ENCODE assay signal across 26 cellular contexts in genomic region chr1:169873582-169874200, GRCh38. TPM values are rescaled to one million over a fixed set of nuclear protein-coding genes. Genes with fewer than 3 reads are reported as not detected.
A peak's percentile ranks its signal among the peaks of the same experiment; 100 is the strongest.
DNase-seq lines count a peak whose midpoint lies in the region; ATAC-seq, FAIRE-seq and TF ChIP-seq lines count a peak whose summit lies in the region.
"Had no signal": no experiment of that assay in that cellular context is flagged by ENCODE, and none has a peak within 500 bp of the region (broad histone marks: within the 10 kb centered on the region; RNA-seq: fewer than 3 reads in every experiment).

No MANE protein-coding gene starts in this region.

- H4K20me1 ChIP-seq in PC-3 (ENCODE audit: low read length) (no peaks in the 10 kb centered on the region), keratinocyte (ENCODE audit: control insufficient read depth, extremely low read depth, insufficient read depth, low read length) (no peaks in the 10 kb centered on the region)

- H3K9ac ChIP-seq in PC-3 (ENCODE audit: low read length) (peak overlapping the region; percentile 11; the same call in 1 of the 2 replicates), keratinocyte (ENCODE audit: control insufficient read depth, extremely low read depth, insufficient read depth, low read length) (no peak overlapping the region), mesendoderm (ENCODE audit: low read length) (no peak overlapping the region)
- H3K9ac ChIP-seq: KMS-11, parathyroid adenoma had no signal

- intact Hi-C loops in PC-3 (cut with micrococcal nuclease) = no loop called here

- no peak overlapping the region for H2BK15ac ChIP-seq in mesendoderm (replicated peaks; ENCODE audit: low read depth)

- H3K9me3 ChIP-seq in PC-3 (ENCODE audit: low read length) = no peaks in the 10 kb centered on the region
- no peaks in the 10 kb centered on the region for H3K9me3 ChIP-seq in keratinocyte (ENCODE audit: control insufficient read depth, low read depth, low read length)
- H3K9me3 ChIP-seq: body of pancreas, esophagus squamous epithelium, suprapubic skin had no signal

- H2BK5ac ChIP-seq in mesendoderm (ENCODE audit: low read length) = no peak overlapping the region

- H2AFZ ChIP-seq in PC-3 (ENCODE audit: low read length) = no peak overlapping the region
- H2AFZ ChIP-seq in keratinocyte (ENCODE audit: control insufficient read depth, low read length) = no peak overlapping the region
- H2AFZ ChIP-seq: parathyroid adenoma had no signal

- peaks cover 16% of the 10 kb centered on the region for H3K36me3 ChIP-seq in PC-3 (ENCODE audit: low read depth, low read length)
- H3K36me3 ChIP-seq in keratinocyte (ENCODE audit: control insufficient read depth in 2 of 2, extremely low read depth in 1 of 2, insufficient read depth in 2 of 2, low read length in 2 of 2) = peaks cover 17 to 22% of the 10 kb centered on the region in 2 experiments
- H3K36me3 ChIP-seq in mesendoderm (ENCODE audit: control insufficient read depth, insufficient read depth, low read length) = peaks cover 5% of the 10 kb centered on the region

- dilution Hi-C loops in keratinocyte (cut with MboI; ENCODE audit: extremely low pct_ligation_motif_present, low sequenced_read_pairs) = no loop called here

- FAIRE-seq in keratinocyte (lab: Jason Lieb, UNC) = no peak
- FAIRE-seq: urothelium cell line had no signal

- no peaks in the 10 kb centered on the region for H3K9me1 ChIP-seq in keratinocyte (ENCODE audit: control insufficient read depth, extremely low read depth, insufficient read depth, low read length)

- H3K56ac ChIP-seq in mesendoderm (ENCODE audit: low read length) = no peak overlapping the region

- no peaks in the 10 kb centered on the region for H3K79me1 ChIP-seq in mesendoderm (ENCODE audit: low read length)

- CTCF ChIA-PET in PC-3 (lab: Charles Lee) = no interaction called here

- H3K4me3 ChIP-seq in PC-3 (ENCODE audit: low read length) (peak overlapping the region; percentile 2; the same call in 1 of the 2 replicates), keratinocyte (ENCODE audit: control insufficient read depth in 2 of 3, extremely low read depth in 1 of 3, insufficient read depth in 2 of 3, low read depth in 1 of 3, low read length in 3 of 3) (no peak overlapping the region), mesendoderm (ENCODE audit: low read length) (no peak overlapping the region)
- H3K4me3 ChIP-seq: body of pancreas, esophagus squamous epithelium, suprapubic skin had no signal

- H3K79me2 ChIP-seq in PC-3 (ENCODE audit: low read length) (no peaks in the 10 kb centered on the region), keratinocyte (ENCODE audit: control insufficient read depth, insufficient read depth, low read length) (no peaks in the 10 kb centered on the region), mesendoderm (ENCODE audit: control insufficient read depth, insufficient read depth, low read length) (no peaks in the 10 kb centered on the region)

- no peaks in the 10 kb centered on the region for H3K9me2 ChIP-seq in PC-3 (replicated peaks; ENCODE audit: low read length)

- POLR2A ChIA-PET in PC-3 (lab: Charles Lee; ENCODE audit: unreplicated experiment) = no interaction called here

- BruUV-seq in PC-3 (replicated peaks; lab: Mats Ljungman, UMichigan) = no TSS peak

- H3F3A ChIP-seq in PC-3 (ENCODE audit: low read length, unreplicated experiment) = no peaks in the 10 kb centered on the region

- no peak overlapping the region for H3K4ac ChIP-seq in mesendoderm (ENCODE audit: low read depth, low read length)

- H3K4me3 Mint-ChIP-seq in immature natural killer cell = no peak overlapping the region
- H3K4me3 Mint-ChIP-seq: activated naive CD8-positive, alpha-beta T cell treated with anti-CD3 and anti-CD28 coated beads, Interleukin-2, amount 50 U/mL, for 24 hours; H9; mesothelial cell of epicardium; natural killer cell treated with Interleukin-12 subunit alpha and Interleukin-12 subunit beta and Interleukin-15 and Interleukin-18, amount 100 ng/mL, for 72 hours had no signal

- H3K27me3 ChIP-seq in PC-3 (ENCODE audit: low read length) (no peaks in the 10 kb centered on the region), keratinocyte (ENCODE audit: control insufficient read depth, extremely low read depth, insufficient read depth, low read length) (no peaks in the 10 kb centered on the region), mesendoderm (ENCODE audit: insufficient read depth, low read length, poor library complexity) (no peaks in the 10 kb centered on the region)
- H3K27me3 ChIP-seq: body of pancreas, esophagus squamous epithelium, suprapubic skin had no signal

- H3K9me3 Mint-ChIP-seq in immature natural killer cell = no peaks in the 10 kb centered on the region
- H3K9me3 Mint-ChIP-seq: natural killer cell treated with Interleukin-12 subunit alpha and Interleukin-12 subunit beta and Interleukin-15 and Interleukin-18, amount 100 ng/mL, for 72 hours had no signal

- peak overlapping the region; percentile 64 for H3K27ac ChIP-seq in PC-3 (ENCODE audit: low read length)
- H3K27ac ChIP-seq in keratinocyte (ENCODE audit: control insufficient read depth, insufficient read depth, low read length) = peak overlapping the region; percentile 42
- H3K27ac ChIP-seq in mesendoderm (ENCODE audit: low read depth, low read length) = no peak overlapping the region
- H3K27ac ChIP-seq: body of pancreas, esophagus squamous epithelium, KMS-11, parathyroid adenoma, suprapubic skin had no signal

- peaks cover 67 to 78% (median 67%) of the 10 kb centered on the region in 3 donors for H3K36me3 Mint-ChIP-seq in immature natural killer cell

- no peak overlapping the region for H3K23ac ChIP-seq in mesendoderm (ENCODE audit: low read length)

- no peak overlapping the region for H4K5ac ChIP-seq in mesendoderm (ENCODE audit: low read length)

- no peak overlapping the region for H2AK5ac ChIP-seq in mesendoderm (ENCODE audit: low read length)

- H3K27me3 Mint-ChIP-seq in immature natural killer cell (ENCODE audit: low read depth in 3 of 3) = peaks cover 0 to 3% (median 0%) of the 10 kb centered on the region in 3 donors
- H3K27me3 Mint-ChIP-seq: activated naive CD8-positive, alpha-beta T cell treated with anti-CD3 and anti-CD28 coated beads, Interleukin-2, amount 50 U/mL, for 24 hours; natural killer cell treated with Interleukin-12 subunit alpha and Interleukin-12 subunit beta and Interleukin-15 and Interleukin-18, amount 100 ng/mL, for 72 hours had no signal

- peak; percentile 25 for DNase-seq in Ammon's horn (ENCODE audit: low spot score)
- peak; percentile 46 for DNase-seq in ELR (ENCODE audit: low read depth)
- DNase-seq in PC-3 = peak; percentile 54
- DNase-seq in keratinocyte (ENCODE audit: low read depth, low spot score) = no peak
- DNase-seq in immature natural killer cell = no peak
- no peak for DNase-seq in globus pallidus (ENCODE audit: low spot score)
- DNase-seq in mesendoderm = no peak
- DNase-seq: activated CD4-positive, alpha-beta T cell treated with anti-CD3 and anti-CD28 coated beads, Interleukin-2, amount 50 U/mL, for 1 hour; activated effector memory CD4-positive, alpha-beta T cell treated with anti-CD3 and anti-CD28 coated beads, Interleukin-2, amount 50 U/mL, for 16 hours; activated naive CD8-positive, alpha-beta T cell treated with anti-CD3 and anti-CD28 coated beads, Interleukin-2, amount 50 U/mL, for 24 hours; body of pancreas; C1 segment of cervical spinal cord; effector memory CD4-positive, alpha-beta T cell; esophagus squamous epithelium; GDM1; H9; NCI-H1930; NCI-H2227 treated with DMSO at 0.1 percent for 48 hours; SHP77 had no signal

- ATAC-seq in PC-3 = peak; percentile 43
- ATAC-seq in HG02981 (IDR thresholded peaks at IDR 0.05; ENCODE audit: unreplicated experiment) = no peak
- ATAC-seq: activated naive CD8-positive, alpha-beta T cell treated with anti-CD3 and anti-CD28 coated beads, Interleukin-2, amount 50 U/mL, for 24 hours; body of pancreas; natural killer cell treated with Interleukin-12 subunit alpha and Interleukin-12 subunit beta and Interleukin-15 and Interleukin-18, amount 100 ng/mL, for 72 hours had no signal

- H3K4me1 ChIP-seq in PC-3 (ENCODE audit: insufficient read depth, low read length) (peaks cover 47% of the 10 kb centered on the region), keratinocyte (ENCODE audit: control insufficient read depth, extremely low read depth, insufficient read depth, low read length) (no peaks in the 10 kb centered on the region), mesendoderm (ENCODE audit: control insufficient read depth, low read depth, low read length) (no peaks in the 10 kb centered on the region)
- H3K4me1 ChIP-seq: body of pancreas, parathyroid adenoma, suprapubic skin had no signal

- H3K4me2 ChIP-seq in PC-3 (ENCODE audit: low read length) (peak overlapping the region; percentile 32), keratinocyte (ENCODE audit: control insufficient read depth, extremely low read depth, insufficient read depth, low read depth, low read length) (no peak overlapping the region), mesendoderm (ENCODE audit: low read length) (no peak overlapping the region)
- H3K4me2 ChIP-seq: KMS-11 had no signal

- no peak overlapping the region for H4K8ac ChIP-seq in mesendoderm (ENCODE audit: low read depth, low read length)

- TF ChIP-seq CTCF in PC-3 (conservative IDR thresholded peaks at IDR 0.05; ENCODE audit: low read depth, low read length) = no peak
- no peak for TF ChIP-seq CTCF in keratinocyte (optimal IDR thresholded peaks at IDR 0.05 in 1 of 3, IDR thresholded peaks at IDR 0.05 in 1 of 3, conservative IDR thresholded peaks at IDR 0.05 in 1 of 3; ENCODE audit: extremely low read depth in 1 of 3, insufficient read depth in 2 of 3, low read length in 3 of 3)

- no peak overlapping the region for H3K18ac ChIP-seq in mesendoderm (ENCODE audit: low read length)

- WGBS in mesendoderm (ENCODE audit: extremely low coverage, insufficient coverage, low lambda C conversion rate) = no CpG with 5 or more reads among the region's 3 CpGs

- H2BK120ac ChIP-seq in mesendoderm (ENCODE audit: low read depth, low read length) = no peak overlapping the region

- peaks cover 5 to 26% of the 10 kb centered on the region in 2 donors for H3K4me1 Mint-ChIP-seq in immature natural killer cell
- H3K4me1 Mint-ChIP-seq: H9 had no signal

- no peak overlapping the region for H3K27ac Mint-ChIP-seq in immature natural killer cell
- H3K27ac Mint-ChIP-seq: H9; mesothelial cell of epicardium; natural killer cell treated with Interleukin-12 subunit alpha and Interleukin-12 subunit beta and Interleukin-15 and Interleukin-18, amount 100 ng/mL, for 72 hours had no signal

RNA-seq across cellular contexts. Expression of gene SCYL3, which starts 20.0 kb away (rescaled TPM):
- 3.1 and 3.6 TPM in 2 replicates for total RNA-seq in PC-3 (2014; rRNA removed)
- polyA plus RNA-seq in keratinocyte (4.7 to 8.0 TPM (median 7.3 TPM) in 3 replicates), immature natural killer cell (10 to 100 TPM in 1 of 3 donors, 1 to 10 TPM in 2; 6.1 to 13.1 (median 6.8) TPM)
- 3.0 TPM for polyA plus RNA-seq in keratinocyte (2011; ENCODE audit: low read depth)
- 2.9 and 5.5 TPM in 2 replicates for polyA plus RNA-seq in keratinocyte (2011; cell fraction: cytosol; rRNA removed)
- 10.6 and 11.7 TPM in 2 replicates for polyA plus RNA-seq in keratinocyte (2011; cell fraction: nucleus; rRNA removed)
- 2.9 and 5.5 TPM in 2 replicates for polyA plus RNA-seq in keratinocyte (2012; ENCODE audit: low replicate concordance)
- polyA minus RNA-seq in keratinocyte = 3.6 to 10.7 TPM (median 9.1 TPM) in 3 replicates
- polyA minus RNA-seq in keratinocyte (2011; cell fraction: cytosol; rRNA and poly(A)+ RNA removed) = 3.1 TPM
- 5.8 and 10.9 TPM in 2 replicates for polyA minus RNA-seq in keratinocyte (2011; cell fraction: nucleus; rRNA and poly(A)+ RNA removed)
- polyA plus RNA-seq in mesendoderm (2013, experiment 1 of 2) = 2.8 TPM
- polyA plus RNA-seq in mesendoderm (2013, experiment 2 of 2) = 2.8 TPM

Comparison
In these comparisons a context has a peak if more than half of its experiments do, and no peak if none do; other contexts are left out.
1. DNase-seq: peak in Ammon's horn (single experiment), ELR (single experiment) and PC-3 (single experiment); none in keratinocyte (single experiment), immature natural killer cell (0 of 3), globus pallidus (single experiment) and mesendoderm (single experiment).